Comparison of ENCODE assay signal across 8 cellular contexts in genomic region chr2:117814417-117815264, GRCh38. TPM values are rescaled to one million over a fixed set of nuclear protein-coding genes. Genes with fewer than 3 reads are reported as not detected.
DNase-seq lines count a peak whose midpoint lies in the region; ATAC-seq, FAIRE-seq and TF ChIP-seq lines count a peak whose summit lies in the region.

TSS of gene DDX18 (plus strand) at chr2:117814691. CDS start at chr2:117814778, 87 bp downstream.

- peak; percentile 94 for DNase-seq in AG20443 (ENCODE audit: low spot score)
- peak; percentile 95 for DNase-seq in NCI-H446 treated with DMSO at 0.1 percent for 48 hours (lab: John Stamatoyannopoulos, UW)
- peak; percentile 94 for DNase-seq in activated CD4-positive, CD25-positive, alpha-beta regulatory T cell treated with anti-CD3 and anti-CD28 coated beads, Interleukin-2, amount 50 U/mL, for 72 hours
- DNase-seq in cerebellum (ENCODE audit: low spot score): peak; percentile 89
- peak; percentile 72 for DNase-seq in keratinocyte (ENCODE audit: low read depth, low spot score)
- DNase-seq in stimulated activated CD4-positive, alpha-beta T cell treated with anti-CD3 and anti-CD28 coated beads, Interleukin-15, amount 100 ng/mL, for 24 hours: peak; percentile 97

- peak within 1 kb of the TSS; percentile 87 for H3K9ac ChIP-seq in keratinocyte (ENCODE audit: control insufficient read depth, extremely low read depth, insufficient read depth, low read length)

- H4K20me1 ChIP-seq in keratinocyte (ENCODE audit: control insufficient read depth, extremely low read depth, insufficient read depth, low read length): peaks cover 4% of the 10 kb centered on the region

- peak within 1 kb of the TSS; percentile 67 to 99 (median 88) for H3K4me3 ChIP-seq in keratinocyte (ENCODE audit: control insufficient read depth in 2 of 3, extremely low read depth in 1 of 3, insufficient read depth in 2 of 3, low read depth in 1 of 3, low read length in 3 of 3)

- FAIRE-seq in keratinocyte (lab: Jason Lieb, UNC): peak; percentile 86

- H3K27ac ChIP-seq in keratinocyte (ENCODE audit: control insufficient read depth, insufficient read depth, low read length): peak within 1 kb of the TSS; percentile 89

- H3K4me1 ChIP-seq in keratinocyte (ENCODE audit: control insufficient read depth, extremely low read depth, insufficient read depth, low read length): peaks cover 6% of the 10 kb centered on the region

- H3K9me3 ChIP-seq in keratinocyte (ENCODE audit: control insufficient read depth, low read depth, low read length): no peaks in the 10 kb centered on the region

- ATAC-seq in GM19025 (IDR thresholded peaks at IDR 0.05; ENCODE audit: low read depth, unreplicated experiment): peak; percentile 96
- ATAC-seq in HG03354 (IDR thresholded peaks at IDR 0.05; ENCODE audit: poor library complexity, severe bottlenecking, unreplicated experiment): peak; percentile 97

- H3K79me2 ChIP-seq in keratinocyte (ENCODE audit: control insufficient read depth, insufficient read depth, low read length): peaks cover 34% of the 10 kb centered on the region

- H3K9me1 ChIP-seq in keratinocyte (ENCODE audit: control insufficient read depth, extremely low read depth, insufficient read depth, low read length): no peaks in the 10 kb centered on the region

- H2AFZ ChIP-seq in keratinocyte (ENCODE audit: control insufficient read depth, low read length): peak within 1 kb of the TSS; percentile 92

- TF ChIP-seq CTCF in keratinocyte (optimal IDR thresholded peaks at IDR 0.05 in 1 of 3, IDR thresholded peaks at IDR 0.05 in 1 of 3, conservative IDR thresholded peaks at IDR 0.05 in 1 of 3; ENCODE audit: extremely low read depth in 1 of 3, insufficient read depth in 2 of 3, low read length in 3 of 3): peak; percentile 97 to 100 (median 99)

- H3K27me3 ChIP-seq in keratinocyte (ENCODE audit: control insufficient read depth, extremely low read depth, insufficient read depth, low read length): no peaks in the 10 kb centered on the region

- dilution Hi-C loops in keratinocyte (cut with MboI; ENCODE audit: extremely low pct_ligation_motif_present, low sequenced_read_pairs): no loop called here

- H3K4me2 ChIP-seq in keratinocyte (ENCODE audit: control insufficient read depth, extremely low read depth, insufficient read depth, low read depth, low read length): peak within 1 kb of the TSS; percentile 41

- peaks cover 8 to 9% of the 10 kb centered on the region in 2 experiments for H3K36me3 ChIP-seq in keratinocyte (ENCODE audit: control insufficient read depth in 2 of 2, extremely low read depth in 1 of 2, insufficient read depth in 2 of 2, low read length in 2 of 2)

RNA-seq across cellular contexts. Expression of gene DDX18, which starts in this region (rescaled TPM):
- total RNA-seq in cerebellum: 46.6 TPM
- polyA plus RNA-seq in keratinocyte: 50.1 to 73.4 TPM (median 51.8 TPM) in 3 replicates
- polyA plus RNA-seq in keratinocyte (2011; ENCODE audit: low read depth): 64.3 TPM
- 25.1 and 52.7 TPM in 2 replicates for polyA plus RNA-seq in keratinocyte (2011; cell fraction: cytosol; rRNA removed)
- polyA plus RNA-seq in keratinocyte (2011; cell fraction: nucleus; rRNA removed): 54.6 and 63.3 TPM in 2 replicates
- 48.3 and 53.6 TPM in 2 replicates for polyA plus RNA-seq in keratinocyte (2012; ENCODE audit: low replicate concordance)
- 22.2 to 64.2 TPM (median 45.8 TPM) in 3 replicates for polyA minus RNA-seq in keratinocyte
- 25.7 TPM for polyA minus RNA-seq in keratinocyte (2011; cell fraction: cytosol; rRNA and poly(A)+ RNA removed)
- polyA minus RNA-seq in keratinocyte (2011; cell fraction: nucleus; rRNA and poly(A)+ RNA removed): 23.5 and 47.9 TPM in 2 replicates

Comparison
In these comparisons a context has a peak if more than half of its experiments do, and no peak if none do; other contexts are left out.
1. Peak in every context shown above with its lines: DNase-seq, ATAC-seq, H3K4me3 ChIP-seq and H3K27ac ChIP-seq.